ENCODE assay signal across 8 cellular contexts in genomic region chr6:130575971-130576370, GRCh38.
DNase-seq lines count a peak whose midpoint lies in the region; ATAC-seq, FAIRE-seq and TF ChIP-seq lines count a peak whose summit lies in the region.

No MANE protein-coding gene starts in this region.

- H3K4me3 Mint-ChIP-seq in T-helper 17 cell (peak overlapping the region; percentile 76), type B pancreatic cell (no peak overlapping the region)

- TF ChIP-seq POLR2A in HepG2 (IDR thresholded peaks at IDR 0.05; ENCODE audit: insufficient read depth in 1 of 2, low read depth in 2 of 2, low read length in 2 of 2) (no peak), gastrocnemius medialis (IDR thresholded peaks at IDR 0.05) (no peak)

- H3K27ac Mint-ChIP-seq in T-helper 17 cell (peak overlapping the region; percentile 51), type B pancreatic cell (no peak overlapping the region)

- TF ChIP-seq CTCF in HepG2 (CRISPR knock-in tag; IDR thresholded peaks at IDR 0.05) = no peak
- no peak for TF ChIP-seq CTCF in type B pancreatic cell (conservative IDR thresholded peaks at IDR 0.05)
- TF ChIP-seq CTCF in gastrocnemius medialis (IDR thresholded peaks at IDR 0.05 in 4 of 5, conservative IDR thresholded peaks at IDR 0.05 in 1 of 5) = no peak

- H3K36me3 ChIP-seq in HepG2 (replicated peaks in 1 of 2; ENCODE audit: control insufficient read depth in 1 of 2, insufficient read depth in 2 of 2, low read length in 2 of 2) (no peaks in the 10 kb centered on the region), gastrocnemius medialis (no peaks in the 10 kb centered on the region)

- no peaks in the 10 kb centered on the region for H4K20me1 ChIP-seq in HepG2 (ENCODE audit: insufficient read depth, low read length)

- H3K4me1 Mint-ChIP-seq in T-helper 17 cell (peaks cover 26% of the 10 kb centered on the region), type B pancreatic cell (ENCODE audit: unreplicated experiment) (no peaks in the 10 kb centered on the region)

- intact Hi-C loops in HepG2 (cut with micrococcal nuclease; ENCODE audit: unreplicated experiment) = no loop called here
- intact Hi-C loops in gastrocnemius medialis (cut with DNase I; ENCODE audit: low total_unique reads) = no loop called here

- H3K27me3 ChIP-seq in HepG2 (ENCODE audit: control insufficient read depth in 1 of 2, insufficient read depth in 2 of 2, low read length in 2 of 2) (no peaks in the 10 kb centered on the region), gastrocnemius medialis (no peaks in the 10 kb centered on the region)

- CTCF ChIA-PET in HepG2 (lab: Yijun Ruan, JAX; ENCODE audit: low intra/inter-chr PET ratio, low total read pairs) = no interaction called here

- H3K79me2 ChIP-seq in HepG2 (ENCODE audit: insufficient read depth, low read length) = no peaks in the 10 kb centered on the region

- TF ChIP-seq RAD21 in HepG2 (CRISPR knock-in tag; IDR thresholded peaks at IDR 0.05) = no peak

- H3K9ac ChIP-seq in HepG2 (ENCODE audit: insufficient read depth, low read depth, low read length) = no peak overlapping the region

- 10% methylated on average over 2 of the region's 2 CpGs for WGBS in HepG2 (ENCODE audit: low lambda C conversion rate)

- H3K4me3 ChIP-seq in HepG2 (replicated peaks in 1 of 3; ENCODE audit: insufficient read depth in 1 of 3, low read depth in 2 of 3, low read length in 3 of 3) = no peak overlapping the region
- no peak overlapping the region for H3K4me3 ChIP-seq in gastrocnemius medialis

- in situ Hi-C loops in HepG2 (cut with HindIII; ENCODE audit: extremely low pct_ligation_motif_present, low pct_unique_long_range_greater_than_20kb) (no loop called here), gastrocnemius medialis (cut with MboI; ENCODE audit: low sequenced_read_pairs in 4 of 4) (no loop called here)

- H3K9me3 ChIP-seq in T-helper 17 cell (ENCODE audit: control insufficient read depth, low read length, poor library complexity, severe bottlenecking) (no peaks in the 10 kb centered on the region), HepG2 (ENCODE audit: low read length) (no peaks in the 10 kb centered on the region), gastrocnemius medialis (no peaks in the 10 kb centered on the region)

- peaks cover 12% of the 10 kb centered on the region for H3K4me1 ChIP-seq in HepG2 (ENCODE audit: insufficient read depth, low read length)
- no peaks in the 10 kb centered on the region for H3K4me1 ChIP-seq in gastrocnemius medialis

- no peak for FAIRE-seq in HepG2 (lab: Jason Lieb, UNC)

- H2AFZ ChIP-seq in HepG2 (ENCODE audit: low read length) = no peak overlapping the region

- H3K36me3 Mint-ChIP-seq in T-helper 17 cell (ENCODE audit: low read depth) (no peaks in the 10 kb centered on the region), type B pancreatic cell (no peaks in the 10 kb centered on the region)

- POLR2A ChIA-PET in HepG2 (lab: Yijun Ruan, JAX) = no interaction called here

- DNase-seq in T-helper 17 cell (peak in 2 of 3 donors; percentile 16 to 23), HepG2 (ENCODE audit: low spot score) (peak; percentile 15), type B pancreatic cell (ENCODE audit: extremely low spot score, unreplicated experiment) (no peak), kidney glomerular epithelial cell (lab: John Stamatoyannopoulos, UW) (no peak), NCI-H2171 (lab: John Stamatoyannopoulos, UW) (no peak), gastrocnemius medialis (no peak)

- BruUV-seq in HepG2 (replicated peaks; lab: Mats Ljungman, UMichigan) = no TSS peak

- TF ChIP-seq EP300 in HepG2 (IDR thresholded peaks at IDR 0.05; ENCODE audit: low read depth in 2 of 2, low read length in 2 of 2) = no peak
- no peak for TF ChIP-seq EP300 in HepG2 (CRISPR knock-in tag; IDR thresholded peaks at IDR 0.05; ENCODE audit: borderline replicate concordance)

- H3K27ac ChIP-seq in HepG2 (ENCODE audit: extremely low read length, insufficient read depth, low read length) = no peak overlapping the region
- no peak overlapping the region for H3K27ac ChIP-seq in gastrocnemius medialis

- ATAC-seq in GM18502 (IDR thresholded peaks at IDR 0.05; ENCODE audit: poor library complexity, unreplicated experiment) (peak; percentile 100), HG02763 (IDR thresholded peaks at IDR 0.05; ENCODE audit: unreplicated experiment) (peak; percentile 100), T-helper 17 cell (peak; percentile 98), HepG2 (peak; percentile 95), gastrocnemius medialis (no peak)

- no peaks in the 10 kb centered on the region for H3K27me3 Mint-ChIP-seq in T-helper 17 cell
- H3K27me3 Mint-ChIP-seq in type B pancreatic cell = no peaks in the 10 kb centered on the region

- no peak overlapping the region for H3K4me2 ChIP-seq in HepG2 (ENCODE audit: low read depth, low read length)

- no peaks in the 10 kb centered on the region for H3K9me3 Mint-ChIP-seq in type B pancreatic cell

TF ChIP-seq in HepG2, 621 proteins besides CTCF, POLR2A, EP300 and RAD21:
- TF ChIP-seq KLF9 (CRISPR knock-in tag; IDR thresholded peaks at IDR 0.05; ENCODE audit: low read depth) = no peak
- TF ChIP-seq ZNF44 (CRISPR knock-in tag; IDR thresholded peaks at IDR 0.05) = no peak
- no peak for TF ChIP-seq KDM3A (CRISPR knock-in tag; IDR thresholded peaks at IDR 0.05; ENCODE audit: low read depth)
- no peak for TF ChIP-seq RNF2 (conservative IDR thresholded peaks at IDR 0.05; ENCODE audit: low read depth)
- peak; percentile 37; the same call in 1 of the 2 replicates for TF ChIP-seq HNF1A (IDR thresholded peaks at IDR 0.05; ENCODE audit: low read depth)
- TF ChIP-seq HNF1A (CRISPR knock-in tag; IDR thresholded peaks at IDR 0.05; ENCODE audit: borderline replicate concordance) = no peak
- TF ChIP-seq ZNF788 (CRISPR knock-in tag; IDR thresholded peaks at IDR 0.05; ENCODE audit: borderline replicate concordance) = no peak
- no peak for TF ChIP-seq NR2F6 (IDR thresholded peaks at IDR 0.05)
- TF ChIP-seq NR2F6 (CRISPR knock-in tag; IDR thresholded peaks at IDR 0.05) = 0 out of 2 replicates have a peak, but pooled peaks have one; percentile 8
- TF ChIP-seq RXRB (CRISPR knock-in tag; IDR thresholded peaks at IDR 0.05; ENCODE audit: borderline replicate concordance) = 0 out of 2 replicates have a peak, but pooled peaks have one; percentile 15
- TF ChIP-seq MTF2 (CRISPR knock-in tag; IDR thresholded peaks at IDR 0.05; ENCODE audit: borderline replicate concordance) = no peak
- no peak for TF ChIP-seq ZBTB25 (CRISPR knock-in tag; IDR thresholded peaks at IDR 0.05)
- TF ChIP-seq ZNF766 (CRISPR knock-in tag; IDR thresholded peaks at IDR 0.05; ENCODE audit: borderline replicate concordance) = peak; percentile 31; the same call in 1 of the 2 replicates
- no peak for TF ChIP-seq MAFG (CRISPR knock-in tag; IDR thresholded peaks at IDR 0.05)

Comparison
In these comparisons a context has a peak if more than half of its experiments do, and no peak if none do; other contexts are left out.
1. ATAC-seq: peak in GM18502 (single experiment), HG02763 (single experiment), T-helper 17 cell (single experiment) and HepG2 (single experiment); none in gastrocnemius medialis (0 of 2).
2. DNase-seq: peak in T-helper 17 cell (2 of 3) and HepG2 (single experiment); none in type B pancreatic cell (single experiment), kidney glomerular epithelial cell (single experiment), NCI-H2171 (single experiment) and gastrocnemius medialis (0 of 2).